Comparison of ENCODE assay signal across 8 cellular contexts in genomic region chr2:74147729-74148456, GRCh38.
DNase-seq lines count a peak whose midpoint lies in the region; ATAC-seq lines count a peak whose summit lies in the region.

Gene BOLA3, minus strand, starts transcription at chr2:74147912. Its CDS starts 38 bp downstream, at chr2:74147874.

- DNase-seq in AG08396 (ENCODE audit: low spot score) (peak; percentile 97), NCI-H2196 treated with DMSO at 0.1 percent for 48 hours (lab: John Stamatoyannopoulos, UW; ENCODE audit: unreplicated experiment) (peak; percentile 59), cerebellar cortex (ENCODE audit: low spot score) (peak; percentile 86), kidney glomerular epithelial cell (lab: John Stamatoyannopoulos, UW) (peak; percentile 43)
- peak; percentile 67 to 71 (median 70) for DNase-seq in activated CD4-positive, CD25-positive, alpha-beta regulatory T cell (lab: John Stamatoyannopoulos, UW)
- peak; percentile 63 to 67 for DNase-seq in stimulated activated CD4-positive, alpha-beta T cell treated with anti-CD3 and anti-CD28 coated beads, Interleukin-1b, Interleukin-23, amount 100 ng/mL, for 1 hour (ENCODE audit: low read depth in 2 of 2)

- ATAC-seq in GM18867 (IDR thresholded peaks at IDR 0.05; ENCODE audit: unreplicated experiment), result peak; percentile 95
- ATAC-seq in HG03103 (IDR thresholded peaks at IDR 0.05; ENCODE audit: low read depth, unreplicated experiment), result peak; percentile 84

Comparison
In these comparisons a context has a peak if more than half of its experiments do, and no peak if none do; other contexts are left out.
1. Peak in every context shown above with its lines: DNase-seq and ATAC-seq.
2. DNase-seq: peak in every context shown above with its lines; median percentile 97 in AG08396; 86 in cerebellar cortex; 70 in activated CD4-positive, CD25-positive, alpha-beta regulatory T cell; 65 in stimulated activated CD4-positive, alpha-beta T cell treated with anti-CD3 and anti-CD28 coated beads, Interleukin-1b, Interleukin-23, amount 100 ng/mL, for 1 hour; 59 in NCI-H2196 treated with DMSO at 0.1 percent for 48 hours; 43 in kidney glomerular epithelial cell.